Comparison of ENCODE assay signal across 21 cellular contexts in the genomic region with DNA sequence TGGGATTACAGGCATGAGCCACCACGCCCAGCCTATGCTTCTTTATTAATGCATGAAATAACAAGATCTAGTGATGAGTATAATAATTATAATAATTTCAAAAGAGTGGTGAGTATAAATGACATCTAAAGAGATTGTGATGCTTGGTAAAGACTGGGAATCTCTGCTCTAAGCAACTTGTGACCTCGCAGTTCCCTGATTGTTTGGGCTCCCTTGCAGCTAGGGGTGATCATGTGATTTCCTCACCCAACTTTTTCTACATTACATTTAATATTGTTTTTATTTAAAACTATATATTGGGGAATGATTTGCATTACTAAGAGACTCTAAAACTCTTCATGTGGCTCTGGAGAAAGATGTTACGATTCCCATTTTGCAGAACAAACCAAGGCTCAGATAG.
"Had no signal": no experiment of that assay in that cellular context is flagged by ENCODE, and none has a peak within 500 bp of the region (broad histone marks: within the 10 kb centered on the region; RNA-seq: fewer than 3 reads in every experiment).

No MANE protein-coding gene starts in this region.

- H3K36me3 ChIP-seq: esophagus muscularis mucosa, gastroesophageal sphincter, heart left ventricle, left lung, lower lobe of right lung had no signal

- H3K4me3 ChIP-seq: coronary artery, dorsolateral prefrontal cortex, esophagus muscularis mucosa, gastroesophageal sphincter, heart left ventricle, hepatocyte, left lung, lower lobe of right lung, mucosa of descending colon had no signal

- H3K27ac Mint-ChIP-seq: immature natural killer cell, mesothelial cell of epicardium had no signal

- H3K4me1 ChIP-seq: foreskin keratinocyte, gastroesophageal sphincter, lower lobe of right lung had no signal

- H3K9me3 ChIP-seq: esophagus muscularis mucosa, gastroesophageal sphincter, left lung had no signal

- H3K4me3 Mint-ChIP-seq: immature natural killer cell, mesothelial cell of epicardium had no signal

- ATAC-seq: foreskin keratinocyte, gastroesophageal sphincter, heart left ventricle, left lung, left ventricle myocardium superior, lower lobe of right lung, mucosa of descending colon had no signal

- H3K27ac ChIP-seq: coronary artery, dorsolateral prefrontal cortex, esophagus muscularis mucosa, foreskin keratinocyte, gastroesophageal sphincter, heart left ventricle, hepatocyte, lower lobe of right lung had no signal

- H3K9me3 Mint-ChIP-seq: immature natural killer cell had no signal

- H3K27me3 ChIP-seq: dorsolateral prefrontal cortex, foreskin keratinocyte, heart left ventricle, hepatocyte, left lung had no signal

- DNase-seq: dermis blood vessel endothelial cell; dorsolateral prefrontal cortex; effector CD4-positive, alpha-beta T cell; effector memory CD4-positive, alpha-beta T cell; foreskin keratinocyte; heart left ventricle; hypothalamus; immature natural killer cell; islet precursor cell; kidney; kidney glomerular epithelial cell; left lung; left ventricle myocardium superior; lower lobe of right lung; mesenchymal stem cell; mucosa of descending colon had no signal
